ENCODE assay signal across 1 cellular context in the genomic region with DNA sequence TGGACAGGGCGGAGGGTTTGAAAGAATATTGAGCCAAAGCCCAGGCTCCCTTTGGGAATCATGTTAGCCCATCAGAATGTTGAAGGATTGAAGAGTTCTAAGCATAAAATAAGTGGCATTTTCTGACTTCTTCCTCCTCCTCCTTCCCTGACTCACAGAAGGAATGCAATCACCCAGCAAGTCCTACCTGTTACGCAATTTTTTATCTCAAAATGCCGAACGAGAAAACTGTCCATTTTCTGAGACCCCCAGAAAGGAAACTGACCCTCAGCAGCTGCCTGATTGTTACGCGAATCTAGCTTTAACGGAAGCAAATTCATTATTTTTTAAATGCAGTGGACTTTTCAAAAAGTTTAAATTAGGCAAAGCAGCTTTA.
TF ChIP-seq lines count a peak whose summit lies in the region.

No MANE protein-coding gene starts in this region.

TF ChIP-seq in WTC11, 78 proteins besides CTCF, POLR2A, EP300 and RAD21 (continued from another document):
- TF ChIP-seq PRDM15 (CRISPR knock-in tag; IDR thresholded peaks at IDR 0.05) (no peak), FOXP1 (CRISPR knock-in tag; IDR thresholded peaks at IDR 0.05; ENCODE audit: borderline replicate concordance) (no peak), ZNF219 (CRISPR knock-in tag; IDR thresholded peaks at IDR 0.05; ENCODE audit: borderline replicate concordance) (no peak), NFATC4 (CRISPR knock-in tag; IDR thresholded peaks at IDR 0.05) (no peak), RELA (CRISPR knock-in tag; IDR thresholded peaks at IDR 0.05; ENCODE audit: borderline replicate concordance) (no peak)
- TF ChIP-seq, protein P1, sequence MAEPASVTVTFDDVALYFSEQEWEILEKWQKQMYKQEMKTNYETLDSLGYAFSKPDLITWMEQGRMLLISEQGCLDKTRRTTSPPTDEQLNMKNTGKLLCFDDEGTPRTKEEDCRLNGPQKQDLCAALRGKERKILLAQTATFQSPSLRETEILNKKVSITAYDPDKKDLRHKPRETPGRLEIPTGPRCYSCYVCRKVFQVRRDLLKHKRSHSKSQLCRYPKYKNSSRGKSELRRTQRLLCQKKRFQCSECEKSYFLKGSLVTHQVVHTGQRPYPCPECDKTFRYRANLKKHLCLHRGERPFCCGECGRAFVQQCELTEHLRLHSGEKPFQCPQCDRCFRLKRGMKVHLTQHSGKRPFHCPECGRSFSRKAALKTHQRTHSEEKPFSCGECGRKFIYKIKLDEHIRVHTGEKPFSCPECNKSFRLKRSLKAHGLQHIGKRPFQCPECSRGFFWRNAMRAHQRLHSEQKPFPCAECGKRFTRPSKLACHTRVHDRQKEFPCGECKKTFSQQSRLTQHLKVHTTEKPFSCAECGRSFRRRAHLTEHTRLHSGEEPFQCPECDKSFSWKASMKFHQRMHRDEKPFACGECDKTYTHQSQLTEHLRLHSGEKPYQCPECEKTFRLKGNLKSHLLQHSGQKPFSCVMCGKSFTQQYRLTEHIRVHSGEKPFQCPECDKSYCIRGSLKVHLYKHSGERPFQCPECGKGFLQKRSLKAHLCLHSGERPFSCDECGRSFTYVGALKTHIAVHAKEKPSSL (CRISPR knock-in tag; conservative IDR thresholded peaks at IDR 0.05) = no peak
